ENCODE assay signal across 22 cellular contexts in the genomic region with DNA sequence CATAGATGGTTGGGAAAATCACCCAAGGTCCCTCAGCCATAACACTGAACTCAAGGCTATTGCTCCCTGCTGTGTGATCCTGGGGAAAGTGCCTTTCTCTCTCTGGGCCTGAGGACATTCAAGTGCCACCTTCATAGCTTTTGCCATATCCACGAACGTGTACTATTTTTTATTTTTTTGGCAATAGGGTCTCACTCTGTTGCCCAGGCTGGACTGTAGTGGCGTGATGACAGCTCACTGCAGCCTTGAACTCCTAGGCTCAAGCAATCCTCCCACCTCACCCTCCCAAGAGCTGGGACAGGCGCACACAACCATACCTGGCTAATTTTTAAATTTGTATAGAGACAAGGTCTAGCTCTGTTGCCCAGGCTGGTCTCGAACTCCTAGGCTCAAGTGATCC.
"Had no signal": no experiment of that assay in that cellular context is flagged by ENCODE, and none has a peak within 500 bp of the region (broad histone marks: within the 10 kb centered on the region; RNA-seq: fewer than 3 reads in every experiment).

No MANE protein-coding gene starts in this region.

- H3K4me3 ChIP-seq: adrenal gland, breast epithelium, SK-N-MC had no signal

- H3K4me1 ChIP-seq: breast epithelium had no signal

- ATAC-seq: Right ventricle myocardium inferior, T-cell had no signal

- DNase-seq: activated CD4-positive, alpha-beta memory T cell treated with anti-CD3 and anti-CD28 coated beads, Interleukin-2, amount 10 ng/mL, durations not matched to agents 7 days and 5 days; activated CD4-positive, alpha-beta T cell treated with anti-CD3 and anti-CD28 coated beads, Interleukin-2, amount 50 U/mL, for 1 hour; activated CD4-positive, CD25-positive, alpha-beta regulatory T cell; activated CD8-positive, alpha-beta memory T cell treated with anti-CD3 and anti-CD28 coated beads, Interleukin-2, amount 50 U/mL, for 48 hours; activated naive CD4-positive, alpha-beta T cell treated with anti-CD3 and anti-CD28 coated beads, Interleukin-2, amount 50 U/mL, for 16 hours; activated naive CD8-positive, alpha-beta T cell treated with anti-CD3 and anti-CD28 coated beads, Interleukin-2, amount 10 ng/mL, durations not matched to agents 7 days and 5 days; activated T-cell treated with anti-CD3 and anti-CD28 coated beads, Interleukin-2, amount 50 U/mL, for 1 hour; adrenal gland; NCI-H1105; NCI-H1436; NCI-H1694 treated with DMSO at 0.1 percent for 48 hours; NCI-H2029 treated with DMSO at 0.1 percent for 48 hours; NCI-H345; NCI-H510A; NCI-H526 treated with DMSO at 0.1 percent for 48 hours; NCI-H82; T-cell; T1000 had no signal

- H3K27ac ChIP-seq: adrenal gland, breast epithelium, KMS-11, SK-N-MC had no signal

- H3K36me3 ChIP-seq: adrenal gland, breast epithelium had no signal

- H3K9me3 ChIP-seq: adrenal gland, breast epithelium had no signal
